In genomic region chr3:76943671-76944070, GRCh38 we compare ENCODE assay signal across 23 cellular contexts.
DNase-seq lines count a peak whose midpoint lies in the region; ATAC-seq and TF ChIP-seq lines count a peak whose summit lies in the region.
"Had no signal": no experiment of that assay in that cellular context is flagged by ENCODE, and none has a peak within 500 bp of the region (broad histone marks: within the 10 kb centered on the region; RNA-seq: fewer than 3 reads in every experiment).

No MANE protein-coding gene starts in this region.

- CTCF ChIA-PET in activated CD8-positive, alpha-beta T cell treated with anti-CD3 and anti-CD28 coated beads, Interleukin-2, amount 10 ng/mL, durations not matched to agents 7 days and 5 days (lab: Charles Lee): no interaction called here

- TF ChIP-seq CTCF in body of pancreas (IDR thresholded peaks at IDR 0.05): no peak
- TF ChIP-seq CTCF in smooth muscle cell (IDR thresholded peaks at IDR 0.05; ENCODE audit: borderline replicate concordance, insufficient read depth, poor library complexity, severe bottlenecking): no peak
- TF ChIP-seq CTCF in adrenal gland (IDR thresholded peaks at IDR 0.05): no peak

- H3K9me3 Mint-ChIP-seq in activated CD8-positive, alpha-beta T cell treated with anti-CD3 and anti-CD28 coated beads, Interleukin-2, amount 10 ng/mL, durations not matched to agents 7 days and 5 days (ENCODE audit: insufficient read depth): peaks cover 10% of the 10 kb centered on the region

- 40% methylated on average over 1 of the region's 3 CpGs for WGBS in HUES64
- 20 to 23% methylated on average over 3 of the region's 3 CpGs for WGBS in body of pancreas, 2 donors
- 67% methylated on average over 3 of the region's 3 CpGs for WGBS in smooth muscle cell (ENCODE audit: low lambda C conversion rate)
- WGBS in adrenal gland, 4 donors: 43 to 66% (median 63%) methylated on average over 3 of the region's 3 CpGs

- H3K4me3 ChIP-seq in HUES64 (ENCODE audit: low read length) (no peak overlapping the region), body of pancreas (no peak overlapping the region), smooth muscle cell (peak overlapping the region; percentile 28), adrenal gland (no peak overlapping the region)
- H3K4me3 ChIP-seq: BLaER1 treated with 17β-estradiol and CSF1 and Interleukin-3, amounts not matched to agents 10 nM and 100 nM; K562; MG63 had no signal

- H3K79me2 ChIP-seq in smooth muscle cell (ENCODE audit: low read depth): no peaks in the 10 kb centered on the region

- H3K4me1 Mint-ChIP-seq in activated CD8-positive, alpha-beta T cell treated with anti-CD3 and anti-CD28 coated beads, Interleukin-2, amount 10 ng/mL, durations not matched to agents 7 days and 5 days (ENCODE audit: low read depth): no peaks in the 10 kb centered on the region
- H3K4me1 Mint-ChIP-seq: CD8-positive, alpha-beta memory T cell; T-cell had no signal

- H3K36me3 ChIP-seq in HUES64 (ENCODE audit: insufficient read depth, low read length) (no peaks in the 10 kb centered on the region), body of pancreas (replicated peaks in 1 of 2; ENCODE audit: insufficient read depth in 1 of 2, low read depth in 2 of 2) (no peaks in the 10 kb centered on the region), smooth muscle cell (ENCODE audit: low read depth) (no peaks in the 10 kb centered on the region), adrenal gland (replicated peaks in 1 of 2) (no peaks in the 10 kb centered on the region)
- H3K36me3 ChIP-seq: BLaER1 treated with 17β-estradiol and CSF1 and Interleukin-3, amounts not matched to agents 10 nM and 100 nM; MG63 had no signal

- intact Hi-C loops in body of pancreas (cut with DNase I) (no loop called here), adrenal gland (cut with DNase I) (no loop called here)

- H3K4me3 Mint-ChIP-seq in activated CD8-positive, alpha-beta T cell treated with anti-CD3 and anti-CD28 coated beads, Interleukin-2, amount 10 ng/mL, durations not matched to agents 7 days and 5 days: no peak overlapping the region
- H3K4me3 Mint-ChIP-seq: CD8-positive, alpha-beta memory T cell; T-cell had no signal

- H3K4me1 ChIP-seq in HUES64 (ENCODE audit: insufficient read depth, low read length) (peaks cover 19% of the 10 kb centered on the region), body of pancreas (peaks cover 4% of the 10 kb centered on the region), smooth muscle cell (ENCODE audit: low read depth) (peaks cover 8% of the 10 kb centered on the region), adrenal gland (replicated peaks in 1 of 2) (no peaks in the 10 kb centered on the region)

- H2AFZ ChIP-seq in smooth muscle cell (ENCODE audit: low read depth): no peak overlapping the region

- TF ChIP-seq POLR2A in body of pancreas (IDR thresholded peaks at IDR 0.05) (no peak), adrenal gland (IDR thresholded peaks at IDR 0.05) (no peak)

- H3K27ac Mint-ChIP-seq in activated CD8-positive, alpha-beta T cell treated with anti-CD3 and anti-CD28 coated beads, Interleukin-2, amount 10 ng/mL, durations not matched to agents 7 days and 5 days: no peak overlapping the region
- H3K27ac Mint-ChIP-seq: CD8-positive, alpha-beta memory T cell; T-cell had no signal

- H3K27me3 ChIP-seq in HUES64 (ENCODE audit: insufficient read depth, low read length) (no peaks in the 10 kb centered on the region), body of pancreas (no peaks in the 10 kb centered on the region), smooth muscle cell (ENCODE audit: low read depth) (no peaks in the 10 kb centered on the region), adrenal gland (no peaks in the 10 kb centered on the region)
- H3K27me3 ChIP-seq: BLaER1 treated with 17β-estradiol and CSF1 and Interleukin-3, amounts not matched to agents 10 nM and 100 nM; MG63 had no signal

- no peak overlapping the region for H3K9ac ChIP-seq in HUES64 (ENCODE audit: low read depth, low read length)
- H3K9ac ChIP-seq in smooth muscle cell (ENCODE audit: low read depth): no peak overlapping the region
- H3K9ac ChIP-seq: BLaER1 treated with 17β-estradiol and CSF1 and Interleukin-3, amounts not matched to agents 10 nM and 100 nM had no signal

- H4K20me1 ChIP-seq in smooth muscle cell (ENCODE audit: low read depth): no peaks in the 10 kb centered on the region
- H4K20me1 ChIP-seq: BLaER1 treated with 17β-estradiol and CSF1 and Interleukin-3, amounts not matched to agents 10 nM and 100 nM had no signal

- H3F3A ChIP-seq in smooth muscle cell (ENCODE audit: low read depth): no peaks in the 10 kb centered on the region

- H3K9me3 ChIP-seq in HUES64 (ENCODE audit: insufficient read depth, low read depth, low read length): no peaks in the 10 kb centered on the region
- no peaks in the 10 kb centered on the region for H3K9me3 ChIP-seq in body of pancreas
- no peaks in the 10 kb centered on the region for H3K9me3 ChIP-seq in smooth muscle cell (replicated peaks; ENCODE audit: low read depth)
- no peaks in the 10 kb centered on the region for H3K9me3 ChIP-seq in adrenal gland (replicated peaks in 1 of 3)
- H3K9me3 ChIP-seq: BLaER1 treated with 17β-estradiol and CSF1 and Interleukin-3, amounts not matched to agents 10 nM and 100 nM; MG63 had no signal

- H3K4me2 ChIP-seq in smooth muscle cell: peak overlapping the region; percentile 45
- H3K4me2 ChIP-seq: BLaER1 treated with 17β-estradiol and CSF1 and Interleukin-3, amounts not matched to agents 10 nM and 100 nM had no signal

- ATAC-seq in body of pancreas (no peak), HG03521 (IDR thresholded peaks at IDR 0.05; ENCODE audit: unreplicated experiment) (no peak), HG03565 (IDR thresholded peaks at IDR 0.05; ENCODE audit: unreplicated experiment) (no peak)
- ATAC-seq in activated CD8-positive, alpha-beta T cell treated with anti-CD3 and anti-CD28 coated beads, Interleukin-2, amount 10 ng/mL, durations not matched to agents 7 days and 5 days: no peak
- ATAC-seq: K562, SK-N-SH treated with all-trans-retinoic acid at 6 μM for 48 hours, T-cell had no signal

- H3K36me3 Mint-ChIP-seq in activated CD8-positive, alpha-beta T cell treated with anti-CD3 and anti-CD28 coated beads, Interleukin-2, amount 10 ng/mL, durations not matched to agents 7 days and 5 days (ENCODE audit: low read depth): no peaks in the 10 kb centered on the region
- H3K36me3 Mint-ChIP-seq: CD8-positive, alpha-beta memory T cell; T-cell had no signal

- DNase-seq in body of pancreas (no peak), kidney tubule cell (ENCODE audit: low spot score) (peak; percentile 17), smooth muscle cell (lab: John Stamatoyannopoulos, UW; ENCODE audit: unreplicated experiment) (no peak), adrenal gland (no peak)
- no peak for DNase-seq in activated CD8-positive, alpha-beta T cell treated with anti-CD3 and anti-CD28 coated beads, Interleukin-2, amount 10 ng/mL, durations not matched to agents 7 days and 5 days
- DNase-seq: CD8-positive, alpha-beta memory T cell; GOT3; HCEC 1CT; MG63; NCI-H1092 treated with DMSO at 0.1 percent for 48 hours; NCI-H1436 treated with DMSO at 0.1 percent for 48 hours; NCI-H1930; NCI-H2227 treated with DMSO at 0.1 percent for 48 hours; NCI-H510A treated with DMSO at 0.1 percent for 48 hours; NCI-H774; OCI-M1; T-cell had no signal

- peak overlapping the region; percentile 25; the same call in 1 of the 2 replicates for H3K27ac ChIP-seq in HUES64 (ENCODE audit: low read depth, low read length)
- H3K27ac ChIP-seq in body of pancreas: peak overlapping the region in 3 of 4 donors; percentile 18 to 34 (median 18)
- H3K27ac ChIP-seq in smooth muscle cell (ENCODE audit: low read depth): peak overlapping the region; percentile 53
- H3K27ac ChIP-seq in adrenal gland: no peak overlapping the region
- H3K27ac ChIP-seq: BLaER1 treated with 17β-estradiol and CSF1 and Interleukin-3, amounts not matched to agents 10 nM and 100 nM had no signal

- H3K27me3 Mint-ChIP-seq in activated CD8-positive, alpha-beta T cell treated with anti-CD3 and anti-CD28 coated beads, Interleukin-2, amount 10 ng/mL, durations not matched to agents 7 days and 5 days (ENCODE audit: low read depth): no peaks in the 10 kb centered on the region
- H3K27me3 Mint-ChIP-seq: CD8-positive, alpha-beta memory T cell; T-cell had no signal

- POLR2A ChIA-PET in activated CD8-positive, alpha-beta T cell treated with anti-CD3 and anti-CD28 coated beads, Interleukin-2, amount 10 ng/mL, durations not matched to agents 7 days and 5 days (lab: Charles Lee): no interaction called here

Comparison
In these comparisons a context has a peak if more than half of its experiments do, and no peak if none do; other contexts are left out.
1. H3K27ac ChIP-seq: peak in HUES64 (single experiment), body of pancreas (3 of 4) and smooth muscle cell (single experiment); none in adrenal gland (0 of 5).